34 cellular contexts compared by ENCODE assay signal in genomic region chr20:61407561-61407960, GRCh38.
"Had no signal": no experiment of that assay in that cellular context is flagged by ENCODE, and none has a peak within 500 bp of the region (broad histone marks: within the 10 kb centered on the region; RNA-seq: fewer than 3 reads in every experiment).

No MANE protein-coding gene starts in this region.

- H3K27me3 ChIP-seq: cardiac muscle cell, colonic mucosa, gastrocnemius medialis, ovary, suprapubic skin, tibial nerve had no signal

- H3K4me2 ChIP-seq: smooth muscle cell had no signal

- ATAC-seq: gastrocnemius medialis had no signal

- DNase-seq: activated CD4-positive, alpha-beta memory T cell treated with anti-CD3 and anti-CD28 coated beads for 36 hours; activated CD4-positive, alpha-beta T cell treated with anti-CD3 and anti-CD28 coated beads, Interleukin-2, amount 10 ng/mL, durations not matched to agents 24 days and 14 days; activated CD4-positive, CD25-positive, alpha-beta regulatory T cell treated with anti-CD3 and anti-CD28 coated beads, Interleukin-2, amount 50 U/mL, for 72 hours; activated CD8-positive, alpha-beta memory T cell treated with anti-CD3 and anti-CD28 coated beads, Interleukin-2, amount 50 U/mL, for 4 hours; activated gamma-delta T cell; activated naive CD4-positive, alpha-beta T cell treated with anti-CD3 and anti-CD28 coated beads, Interleukin-2, amount 10 ng/mL, durations not matched to agents 7 days and 5 days; activated naive CD8-positive, alpha-beta T cell treated with anti-CD3 and anti-CD28 coated beads, Interleukin-2, amount 10 ng/mL, durations not matched to agents 7 days and 5 days; activated T-cell treated with anti-CD3 and anti-CD28 coated beads, Interleukin-2, amount 50 U/mL, for 24 hours; amygdala; cerebellar nuclear complex; colonic mucosa; effector CD8-positive, alpha-beta T cell; gastrocnemius medialis; head of caudate nucleus; hypothalamus; naive B cell; nephron progenitor cell; ovary; retina; sigmoid colon; stimulated activated CD4-positive, alpha-beta T cell treated with anti-CD3 and anti-CD28 coated beads, Interleukin-15, amount 100 ng/mL, for 24 hours; stimulated activated CD4-positive, alpha-beta T cell treated with anti-CD3 and anti-CD28 coated beads, Interleukin-2, amount 100 ng/mL, for 24 hours; stimulated activated naive CD4-positive, alpha-beta T cell; SW 1271; T-helper 9 cell; WERI-Rb-1 had no signal

- H3K9me3 ChIP-seq: colonic mucosa, gastrocnemius medialis, ovary, prostate gland, suprapubic skin had no signal

- FAIRE-seq: endometrium, TTC549 had no signal

- H3K4me1 ChIP-seq: colonic mucosa, gastrocnemius medialis, prostate gland, sigmoid colon, suprapubic skin, tibial nerve had no signal

- H3K27ac ChIP-seq: cardiac muscle cell, colonic mucosa, epithelial cell of prostate, gastrocnemius medialis, ovary, prostate gland, sigmoid colon, suprapubic skin, tibial nerve, WERI-Rb-1 had no signal

- H3K4me3 ChIP-seq: cardiac muscle cell, colonic mucosa, gastrocnemius medialis, ovary, prostate gland, sigmoid colon, smooth muscle cell, suprapubic skin, tibial nerve had no signal

- H3K36me3 ChIP-seq: cardiac muscle cell, colonic mucosa, gastrocnemius medialis, ovary, prostate gland, sigmoid colon, suprapubic skin, tibial nerve, WERI-Rb-1 had no signal
